ENCODE assay signal across 33 cellular contexts in the genomic region with DNA sequence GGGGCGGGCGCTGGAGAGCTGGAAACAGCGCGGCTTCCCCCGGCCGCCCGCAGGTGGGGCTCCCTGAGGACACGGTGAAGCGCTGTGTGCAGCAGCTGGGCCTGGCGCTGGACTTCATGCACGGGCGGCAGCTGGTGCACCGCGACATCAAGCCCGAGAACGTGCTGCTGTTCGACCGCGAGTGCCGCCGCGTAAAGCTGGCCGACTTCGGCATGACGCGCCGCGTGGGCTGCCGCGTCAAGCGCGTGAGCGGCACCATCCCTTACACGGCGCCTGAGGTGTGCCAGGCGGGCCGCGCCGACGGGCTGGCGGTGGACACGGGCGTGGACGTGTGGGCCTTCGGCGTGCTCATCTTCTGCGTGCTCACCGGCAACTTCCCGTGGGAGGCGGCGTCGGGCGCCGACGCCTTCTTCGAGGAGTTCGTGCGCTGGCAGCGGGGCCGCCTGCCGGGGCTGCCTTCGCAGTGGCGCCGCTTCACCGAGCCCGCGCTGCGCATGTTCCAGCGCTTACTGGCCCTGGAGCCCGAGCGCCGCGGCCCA. TPM values are rescaled to one million over a fixed set of nuclear protein-coding genes. Genes with fewer than 3 reads are reported as not detected.
"Had no signal": no experiment of that assay in that cellular context is flagged by ENCODE, and none has a peak within 500 bp of the region (broad histone marks: within the 10 kb centered on the region; RNA-seq: fewer than 3 reads in every experiment).

No MANE protein-coding gene starts in this region.

- H3K27ac Mint-ChIP-seq: activated B cell treated with CpG ODN at 0.5 μM for 24 hours; activated CD8-positive, alpha-beta T cell treated with anti-CD3 and anti-CD28 coated beads for 36 hours; activated naive CD8-positive, alpha-beta T cell; activated T-helper 17 cell treated with anti-CD3 and anti-CD28 coated beads, Interleukin-2, amount 50 U/mL, for 72 hours; T-cell; T-helper 1 cell treated with Interleukin-12 subunit alpha and Interleukin-12 subunit beta and Interleukin-4 antibody, amounts not matched to agents 30 μg/mL and 1 μg/mL, for 36 hours; T-helper 2 cell treated with Interferon-gamma antibody and Interleukin-4, amounts not matched to agents 5 μg/mL and 100 μg/mL, for 36 hours had no signal

- H3K4me1 ChIP-seq: esophagus muscularis mucosa, foreskin keratinocyte had no signal

- H3K27me3 ChIP-seq: brain microvascular endothelial cell, foreskin keratinocyte, gastrocnemius medialis had no signal

- ATAC-seq: activated CD4-positive, CD25-positive, alpha-beta regulatory T cell treated with anti-CD3 and anti-CD28 coated beads, Interleukin-2, amount 50 U/mL, for 24 hours; activated CD8-positive, alpha-beta T cell treated with anti-CD3 and anti-CD28 coated beads for 36 hours; activated T-cell treated with anti-CD3 and anti-CD28 coated beads, Interleukin-2, amount 50 U/mL, for 4 hours; activated T-helper 17 cell treated with anti-CD3 and anti-CD28 coated beads, Interleukin-2, amount 50 U/mL, for 72 hours; effector memory CD8-positive, alpha-beta T cell; foreskin keratinocyte; gastrocnemius medialis; T-cell had no signal

- H3K27me3 Mint-ChIP-seq: activated B cell treated with CpG ODN at 0.5 μM for 24 hours; activated CD8-positive, alpha-beta T cell treated with anti-CD3 and anti-CD28 coated beads for 36 hours; activated naive CD8-positive, alpha-beta T cell; activated T-helper 17 cell treated with anti-CD3 and anti-CD28 coated beads, Interleukin-2, amount 50 U/mL, for 72 hours; central memory CD8-positive, alpha-beta T cell; effector memory CD8-positive, alpha-beta T cell; T-cell had no signal

- H3K36me3 ChIP-seq: brain microvascular endothelial cell, esophagus muscularis mucosa had no signal

- H3K9me3 ChIP-seq: esophagus muscularis mucosa, gastrocnemius medialis had no signal

- H3K9me3 Mint-ChIP-seq: activated B cell treated with CpG ODN at 0.5 μM for 24 hours; activated CD8-positive, alpha-beta T cell treated with anti-CD3 and anti-CD28 coated beads for 36 hours; activated T-cell treated with anti-CD3 and anti-CD28 coated beads, Interleukin-2, amount 50 U/mL, for 4 hours; activated T-helper 17 cell treated with anti-CD3 and anti-CD28 coated beads, Interleukin-2, amount 50 U/mL, for 72 hours; central memory CD8-positive, alpha-beta T cell; effector memory CD8-positive, alpha-beta T cell; T-cell; T-helper 1 cell treated with Interleukin-12 subunit alpha and Interleukin-12 subunit beta and Interleukin-4 antibody, amounts not matched to agents 30 μg/mL and 1 μg/mL, for 36 hours; T-helper 2 cell treated with Interferon-gamma antibody and Interleukin-4, amounts not matched to agents 5 μg/mL and 100 μg/mL, for 36 hours had no signal

- H3K4me3 Mint-ChIP-seq: activated B cell treated with CpG ODN at 0.5 μM for 24 hours; activated CD8-positive, alpha-beta T cell treated with anti-CD3 and anti-CD28 coated beads for 36 hours; activated naive CD8-positive, alpha-beta T cell; activated T-cell treated with anti-CD3 and anti-CD28 coated beads, Interleukin-2, amount 50 U/mL, for 4 hours; activated T-helper 17 cell treated with anti-CD3 and anti-CD28 coated beads, Interleukin-2, amount 50 U/mL, for 72 hours; central memory CD8-positive, alpha-beta T cell; effector memory CD8-positive, alpha-beta T cell; T-cell; T-helper 1 cell treated with Interleukin-12 subunit alpha and Interleukin-12 subunit beta and Interleukin-4 antibody, amounts not matched to agents 30 μg/mL and 1 μg/mL, for 36 hours; T-helper 2 cell treated with Interferon-gamma antibody and Interleukin-4, amounts not matched to agents 5 μg/mL and 100 μg/mL, for 36 hours had no signal

- H3K4me3 ChIP-seq: esophagus muscularis mucosa, gastrocnemius medialis had no signal

- H3K36me3 Mint-ChIP-seq: activated naive CD8-positive, alpha-beta T cell had no signal

- H3K27ac ChIP-seq: brain microvascular endothelial cell, esophagus muscularis mucosa, foreskin keratinocyte, gastrocnemius medialis, WERI-Rb-1 had no signal

- DNase-seq: activated B cell treated with CpG ODN at 0.5 μM for 24 hours; activated CD4-positive, alpha-beta T cell treated with anti-CD3 and anti-CD28 coated beads for 48 hours; activated CD4-positive, alpha-beta T cell treated with anti-CD3 and anti-CD28 coated beads, Interleukin-2, amount 50 U/mL, for 1 hour; activated CD4-positive, alpha-beta T cell treated with anti-CD3 and anti-CD28 coated beads, Interleukin-2, amount 50 U/mL, for 48 hours; activated CD8-positive, alpha-beta memory T cell treated with anti-CD3 and anti-CD28 coated beads for 24 hours; activated CD8-positive, alpha-beta T cell treated with anti-CD3 and anti-CD28 coated beads for 36 hours; activated effector memory CD4-positive, alpha-beta T cell treated with Interleukin-2 at 50 U/mL for 16 hours; activated gamma-delta T cell treated with Interleukin-2 at 50 U/mL for 16 hours; activated naive CD4-positive, alpha-beta T cell treated with anti-CD3 and anti-CD28 coated beads, Interleukin-2, amount 50 U/mL, for 16 hours; activated naive CD4-positive, alpha-beta T cell treated with Interleukin-2 at 50 U/mL for 16 hours; activated T-cell treated with anti-CD3 and anti-CD28 coated beads, Interleukin-2, amount 50 U/mL, for 4 hours; amniotic stem cell; anterior cingulate cortex; brain microvascular endothelial cell; cortex of kidney; dermis blood vessel endothelial cell; effector CD4-positive, alpha-beta T cell; effector memory CD8-positive, alpha-beta T cell; erythroblast; foreskin keratinocyte; gastrocnemius medialis; glutamatergic neuron; T-cell; T1000; WERI-Rb-1 had no signal

RNA-seq across cellular contexts. Expression of gene NPIPB6, which starts 43.2 kb away (rescaled TPM):
- total RNA-seq: cardiac septum, dermis blood vessel endothelial cell had no signal
